Comparison of ENCODE assay signal across 9 cellular contexts in genomic region chr1:63318255-63319068, GRCh38. TPM values are rescaled to one million over a fixed set of nuclear protein-coding genes. Genes with fewer than 3 reads are reported as not detected.
DNase-seq lines count a peak whose midpoint lies in the region; ATAC-seq and TF ChIP-seq lines count a peak whose summit lies in the region.
"Had no signal": no experiment of that assay in that cellular context is flagged by ENCODE, and none has a peak within 500 bp of the region (broad histone marks: within the 10 kb centered on the region; RNA-seq: fewer than 3 reads in every experiment).

No MANE protein-coding gene starts in this region.

- no peaks in the 10 kb centered on the region for H3K9me2 ChIP-seq in GM23338 (ENCODE audit: insufficient read depth)

- peak overlapping the region; percentile 61 for H3K4me3 ChIP-seq in GM23338

- no peak for ATAC-seq in CD4-positive, alpha-beta T cell (ENCODE audit: poor library complexity)
- ATAC-seq in GM23338, result no peak
- ATAC-seq in activated T-cell treated with anti-CD3 and anti-CD28 coated beads, Interleukin-2, amount 50 U/mL, for 72 hours (replicated peaks in 1 of 2), result no peak

- H3K27me3 Mint-ChIP-seq in CD4-positive, alpha-beta T cell, result peaks cover 84% of the 10 kb centered on the region
- H3K27me3 Mint-ChIP-seq in GM23338 (ENCODE audit: insufficient read depth, low read depth, poor library complexity) (peaks cover 43% of the 10 kb centered on the region), mesothelial cell of epicardium (ENCODE audit: low read depth) (peaks cover 93% of the 10 kb centered on the region)
- peaks cover 77% of the 10 kb centered on the region for H3K27me3 Mint-ChIP-seq in activated T-cell treated with anti-CD3 and anti-CD28 coated beads, Interleukin-2, amount 50 U/mL, for 72 hours (ENCODE audit: low read depth)

- H3K4me1 Mint-ChIP-seq in CD4-positive, alpha-beta T cell (ENCODE audit: low read depth), result peaks cover 42% of the 10 kb centered on the region
- H3K4me1 Mint-ChIP-seq in GM23338, result peaks cover 34% of the 10 kb centered on the region
- H3K4me1 Mint-ChIP-seq in activated T-cell treated with anti-CD3 and anti-CD28 coated beads, Interleukin-2, amount 50 U/mL, for 72 hours (ENCODE audit: low read depth), result peaks cover 43% of the 10 kb centered on the region
- H3K4me1 Mint-ChIP-seq in mesothelial cell of epicardium, result peaks cover 20% of the 10 kb centered on the region

- peaks cover 17% of the 10 kb centered on the region for H3K79me2 ChIP-seq in GM23338 (replicated peaks; ENCODE audit: insufficient read depth)

- H3K4me2 ChIP-seq in GM23338, result peak overlapping the region; percentile 80

- peaks cover 3% of the 10 kb centered on the region for H3K9me3 Mint-ChIP-seq in CD4-positive, alpha-beta T cell
- no peaks in the 10 kb centered on the region; the same call in 2 of the 3 replicates for H3K9me3 Mint-ChIP-seq in GM23338
- peaks cover 0 to 2% of the 10 kb centered on the region in 2 donors for H3K9me3 Mint-ChIP-seq in activated T-cell treated with anti-CD3 and anti-CD28 coated beads, Interleukin-2, amount 50 U/mL, for 72 hours
- no peaks in the 10 kb centered on the region for H3K9me3 Mint-ChIP-seq in mesothelial cell of epicardium

- H4K20me1 ChIP-seq in GM23338 (replicated peaks; ENCODE audit: insufficient read depth), result no peaks in the 10 kb centered on the region

- H3K27ac Mint-ChIP-seq in CD4-positive, alpha-beta T cell, result peak overlapping the region; percentile 19
- no peak overlapping the region for H3K27ac Mint-ChIP-seq in GM23338
- H3K27ac Mint-ChIP-seq in activated T-cell treated with anti-CD3 and anti-CD28 coated beads, Interleukin-2, amount 50 U/mL, for 72 hours, result peak overlapping the region; percentile 82
- H3K27ac Mint-ChIP-seq in mesothelial cell of epicardium, result no peak overlapping the region

- peaks cover 84% of the 10 kb centered on the region for H3K27me3 ChIP-seq in CD4-positive, alpha-beta T cell (ENCODE audit: control insufficient read depth, insufficient read depth, low read length)
- peaks cover 44% of the 10 kb centered on the region for H3K27me3 ChIP-seq in GM23338 (ENCODE audit: insufficient read depth)

- H3K9me3 ChIP-seq in CD4-positive, alpha-beta T cell (ENCODE audit: control insufficient read depth, low read length), result peaks cover 24% of the 10 kb centered on the region

- no peak for TF ChIP-seq CTCF in CD4-positive, alpha-beta T cell (IDR thresholded peaks at IDR 0.05)
- TF ChIP-seq CTCF in GM23338 (conservative IDR thresholded peaks at IDR 0.05; ENCODE audit: low read depth in 2 of 2) (no peak), mesothelial cell of epicardium (IDR thresholded peaks at IDR 0.05; ENCODE audit: unreplicated experiment) (no peak)

- H3K27ac ChIP-seq in CD4-positive, alpha-beta T cell (ENCODE audit: low read depth, low read length), result no peak overlapping the region
- H3K27ac ChIP-seq in GM23338 (ENCODE audit: low read depth), result no peak overlapping the region

- intact Hi-C loops in CD4-positive, alpha-beta T cell (cut with DNase I, micrococcal nuclease), result loop anchor here in 1 of 2 experiments (1.0 kb wide), 1 partner anchor 8 kb away; no protein-coding TSS in a partner anchor

- CTCF ChIA-PET in CD4-positive, alpha-beta T cell (lab: Charles Lee), result no interaction called here

- peaks cover 7% of the 10 kb centered on the region for H3K36me3 Mint-ChIP-seq in CD4-positive, alpha-beta T cell (ENCODE audit: low read depth)
- H3K36me3 Mint-ChIP-seq in GM23338 (ENCODE audit: low read depth) (peaks cover 18% of the 10 kb centered on the region), mesothelial cell of epicardium (no peaks in the 10 kb centered on the region)
- peaks cover 12 to 16% of the 10 kb centered on the region in 2 donors for H3K36me3 Mint-ChIP-seq in activated T-cell treated with anti-CD3 and anti-CD28 coated beads, Interleukin-2, amount 50 U/mL, for 72 hours (ENCODE audit: insufficient read depth in 2 of 2)

- peaks cover 29% of the 10 kb centered on the region for H3K4me1 ChIP-seq in GM23338 (ENCODE audit: insufficient read depth)

- peak overlapping the region; percentile 47 for H3K4me3 Mint-ChIP-seq in CD4-positive, alpha-beta T cell
- H3K4me3 Mint-ChIP-seq in GM23338 (peak overlapping the region; percentile 94), mesothelial cell of epicardium (peak overlapping the region; percentile 60)
- H3K4me3 Mint-ChIP-seq in activated T-cell treated with anti-CD3 and anti-CD28 coated beads, Interleukin-2, amount 50 U/mL, for 72 hours, result peak overlapping the region; percentile 78 to 80

- H2AFZ ChIP-seq in GM23338, result no peak overlapping the region

- DNase-seq in CD4-positive, alpha-beta T cell, result peak in 1 of 10 experiments; percentile 1
- DNase-seq in GM23338 (ENCODE audit: low spot score), result peak; percentile 39
- DNase-seq in activated T-cell treated with anti-CD3 and anti-CD28 coated beads, Interleukin-2, amount 50 U/mL, for 72 hours, result peak in 1 of 2 donors; percentile 6
- no peak for DNase-seq in mesothelial cell of epicardium (ENCODE audit: low spot score in 2 of 2, unreplicated experiment in 2 of 2)
- DNase-seq in pons (ENCODE audit: low spot score), result no peak
- no peak for DNase-seq in A172 (ENCODE audit: low spot score)
- DNase-seq in HK-2 (ENCODE audit: unreplicated experiment), result no peak
- no peak for DNase-seq in NCI-H82 (lab: John Stamatoyannopoulos, UW)
- DNase-seq: hypothalamus had no signal

- no peaks in the 10 kb centered on the region for H3K36me3 ChIP-seq in GM23338 (ENCODE audit: insufficient read depth)

- peaks cover 12% of the 10 kb centered on the region; the same call in 1 of the 2 replicates for H3F3A ChIP-seq in GM23338 (replicated peaks; ENCODE audit: low read depth)

- POLR2A ChIA-PET in CD4-positive, alpha-beta T cell (lab: Charles Lee), result no interaction called here

TF ChIP-seq in GM23338, 12 proteins besides CTCF, POLR2A, EP300 and RAD21:
- TF ChIP-seq ZNF114 (CRISPR knock-in tag; IDR thresholded peaks at IDR 0.05), result no peak
- peak; percentile 37 for TF ChIP-seq EZH2 (IDR thresholded peaks at IDR 0.05; ENCODE audit: low read depth, unreplicated experiment)
- no peak for TF ChIP-seq STAT1 (IDR thresholded peaks at IDR 0.05; ENCODE audit: unreplicated experiment)
- TF ChIP-seq JUNB (IDR thresholded peaks at IDR 0.05; ENCODE audit: unreplicated experiment), result no peak

RNA-seq across cellular contexts. Expression of gene FOXD3, which starts 3.9 kb away (rescaled TPM):
- not detected for total RNA-seq in CD4-positive, alpha-beta T cell
- 41.3 and 49.0 TPM in 2 replicates for total RNA-seq in GM23338 (2014; rRNA removed; shearing (Covaris generic))
- 13.8 and 14.3 TPM in 2 replicates for polyA plus RNA-seq in GM23338 (2016; fragmentation: Nextera tagmentation; extraction: Ambion mirVana)
- not detected for total RNA-seq in activated T-cell treated with anti-CD3 and anti-CD28 coated beads, Interleukin-2, amount 50 U/mL, for 72 hours
- total RNA-seq in mesothelial cell of epicardium, result not detected in 3 replicates
- total RNA-seq in A172 (2014; rRNA removed; shearing (Covaris generic)), result 0.17 TPM in 1 of 2 replicates, not detected in the other

RNA-seq across cellular contexts. Expression of gene ALG6, which starts 49.0 kb away (rescaled TPM):
- total RNA-seq in CD4-positive, alpha-beta T cell, result 10 to 100 TPM; 10.6 to 11.2 TPM
- 34.6 and 42.1 TPM in 2 replicates for total RNA-seq in GM23338 (2014; rRNA removed; shearing (Covaris generic))
- 19.7 and 24.1 TPM in 2 replicates for polyA plus RNA-seq in GM23338 (2016; fragmentation: Nextera tagmentation; extraction: Ambion mirVana)
- 10 to 100 TPM; 16.7 to 24.7 TPM for total RNA-seq in activated T-cell treated with anti-CD3 and anti-CD28 coated beads, Interleukin-2, amount 50 U/mL, for 72 hours
- total RNA-seq in mesothelial cell of epicardium, result 20.0 to 21.7 TPM (median 20.3 TPM) in 3 replicates
- 19.5 and 20.0 TPM in 2 replicates for total RNA-seq in A172 (2014; rRNA removed; shearing (Covaris generic))

Comparison
In these comparisons a context has a peak if more than half of its experiments do, and no peak if none do; other contexts are left out.
1. H3K27ac Mint-ChIP-seq: peak in CD4-positive, alpha-beta T cell (single experiment) and activated T-cell treated with anti-CD3 and anti-CD28 coated beads, Interleukin-2, amount 50 U/mL, for 72 hours (single experiment); none in GM23338 (single experiment) and mesothelial cell of epicardium (single experiment).
2. RNA of gene FOXD3, which starts 3.9 kb away (total RNA-seq): 41.3 to 49.0 TPM in GM23338; not detected in activated T-cell treated with anti-CD3 and anti-CD28 coated beads, Interleukin-2, amount 50 U/mL, for 72 hours, not detected in CD4-positive, alpha-beta T cell, not detected in mesothelial cell of epicardium and 0.17 TPM in A172; every median in the first group is over 10 times any median in the second.
3. Peak in every context shown above with its lines, with median percentiles within 50 percentile points of each other: H3K4me3 Mint-ChIP-seq.